18 cellular contexts compared by ENCODE assay signal in the genomic region with DNA sequence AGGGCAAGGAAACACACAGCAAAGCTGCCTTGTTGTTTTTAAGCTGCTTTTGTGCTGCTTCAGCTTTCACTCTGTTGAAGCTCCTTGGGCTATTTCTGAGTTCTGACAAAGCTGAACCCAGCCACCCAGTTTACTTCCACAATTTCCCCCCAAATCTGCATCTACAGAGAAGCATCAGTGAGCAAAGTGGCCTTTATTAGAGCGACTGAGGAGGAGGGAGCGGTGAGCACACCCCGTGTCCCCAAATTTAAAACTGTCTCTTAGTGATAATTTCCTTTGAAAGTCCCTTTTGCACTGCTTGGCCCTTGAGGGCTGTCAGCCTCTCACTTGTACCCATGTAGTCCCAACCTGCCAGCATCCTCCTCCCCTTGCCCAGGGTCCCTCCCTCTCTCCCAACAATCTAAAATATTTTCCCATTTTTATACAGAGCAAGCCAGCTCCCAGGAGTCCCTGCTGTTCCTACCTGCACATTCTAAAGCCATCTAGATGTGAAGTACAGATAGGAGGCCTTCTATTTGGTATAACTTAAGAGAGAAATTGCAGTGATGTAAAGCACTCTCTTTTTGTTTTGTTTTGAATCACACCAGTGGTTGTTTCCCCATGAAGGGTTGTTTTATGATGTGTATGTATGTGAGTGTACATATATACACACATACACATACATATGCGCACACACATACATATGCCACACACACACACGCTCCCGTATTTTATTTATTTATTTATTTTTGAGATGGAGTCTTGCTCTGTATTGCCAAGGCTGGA.
DNase-seq lines count a peak whose midpoint lies in the region; ATAC-seq lines count a peak whose summit lies in the region.
"Had no signal": no experiment of that assay in that cellular context is flagged by ENCODE, and none has a peak within 500 bp of the region (broad histone marks: within the 10 kb centered on the region; RNA-seq: fewer than 3 reads in every experiment).

No MANE protein-coding gene starts in this region.

- no peaks in the 10 kb centered on the region for H3K36me3 Mint-ChIP-seq in activated naive CD8-positive, alpha-beta T cell treated with anti-CD3 and anti-CD28 coated beads, Interleukin-2, amount 50 U/mL, for 24 hours (ENCODE audit: low read depth)
- H3K36me3 Mint-ChIP-seq in activated naive CD8-positive, alpha-beta T cell treated with anti-CD3 and anti-CD28 coated beads for 36 hours: no peaks in the 10 kb centered on the region
- peaks cover 3% of the 10 kb centered on the region for H3K36me3 Mint-ChIP-seq in IgD-negative memory B cell
- H3K36me3 Mint-ChIP-seq in naive B cell: no peaks in the 10 kb centered on the region

- H3K4me1 Mint-ChIP-seq in activated naive CD8-positive, alpha-beta T cell treated with anti-CD3 and anti-CD28 coated beads, Interleukin-2, amount 50 U/mL, for 24 hours: peaks cover 56% of the 10 kb centered on the region
- peaks cover 41% of the 10 kb centered on the region for H3K4me1 Mint-ChIP-seq in activated naive CD8-positive, alpha-beta T cell treated with anti-CD3 and anti-CD28 coated beads for 36 hours
- H3K4me1 Mint-ChIP-seq in IgD-negative memory B cell (peaks cover 43 to 47% (median 45%) of the 10 kb centered on the region in 3 donors), naive B cell (peaks cover 55 to 61% (median 60%) of the 10 kb centered on the region in 3 donors)
- H3K4me1 Mint-ChIP-seq: H9 had no signal

- no peaks in the 10 kb centered on the region for H3K27me3 Mint-ChIP-seq in activated naive CD8-positive, alpha-beta T cell treated with anti-CD3 and anti-CD28 coated beads, Interleukin-2, amount 50 U/mL, for 24 hours
- no peaks in the 10 kb centered on the region for H3K27me3 Mint-ChIP-seq in activated naive CD8-positive, alpha-beta T cell treated with anti-CD3 and anti-CD28 coated beads for 36 hours
- no peaks in the 10 kb centered on the region for H3K27me3 Mint-ChIP-seq in IgD-negative memory B cell
- H3K27me3 Mint-ChIP-seq in naive B cell: no peaks in the 10 kb centered on the region

- no peak for DNase-seq in activated naive CD8-positive, alpha-beta T cell treated with anti-CD3 and anti-CD28 coated beads, Interleukin-2, amount 50 U/mL, for 24 hours
- no peak for DNase-seq in activated naive CD8-positive, alpha-beta T cell treated with anti-CD3 and anti-CD28 coated beads for 36 hours
- DNase-seq in naive B cell: peak; percentile 33
- no peak for DNase-seq in A172 (ENCODE audit: low spot score)
- no peak for DNase-seq in NCI-H748 treated with DMSO at 0.1 percent for 48 hours (lab: John Stamatoyannopoulos, UW)
- DNase-seq: C1 segment of cervical spinal cord, DMS79 treated with DMSO at 0.1 percent for 48 hours, H9, MM.1S, NCI-H1092 treated with DMSO at 0.1 percent for 48 hours, NCI-H2081, NCI-H2171 treated with DMSO at 0.1 percent for 48 hours, NCI-H446 treated with DMSO at 0.1 percent for 48 hours, NCI-H69 had no signal

- H3K9me3 Mint-ChIP-seq in activated naive CD8-positive, alpha-beta T cell treated with anti-CD3 and anti-CD28 coated beads, Interleukin-2, amount 50 U/mL, for 24 hours: no peaks in the 10 kb centered on the region
- no peaks in the 10 kb centered on the region for H3K9me3 Mint-ChIP-seq in activated naive CD8-positive, alpha-beta T cell treated with anti-CD3 and anti-CD28 coated beads for 36 hours
- H3K9me3 Mint-ChIP-seq in IgD-negative memory B cell (no peaks in the 10 kb centered on the region), naive B cell (peaks cover 0 to 5% (median 0%) of the 10 kb centered on the region in 7 donors)
- H3K9me3 Mint-ChIP-seq: H9 had no signal

- ATAC-seq in activated naive CD8-positive, alpha-beta T cell treated with anti-CD3 and anti-CD28 coated beads, Interleukin-2, amount 50 U/mL, for 24 hours: no peak
- ATAC-seq in naive B cell (ENCODE audit: low read depth in 2 of 2) (peak; percentile 32 to 56), HG02870 (IDR thresholded peaks at IDR 0.05; ENCODE audit: unreplicated experiment) (no peak)
- ATAC-seq: A549, Panc1 had no signal

- peak overlapping the region; percentile 1 for H3K27ac Mint-ChIP-seq in activated naive CD8-positive, alpha-beta T cell treated with anti-CD3 and anti-CD28 coated beads, Interleukin-2, amount 50 U/mL, for 24 hours
- no peak overlapping the region for H3K27ac Mint-ChIP-seq in activated naive CD8-positive, alpha-beta T cell treated with anti-CD3 and anti-CD28 coated beads for 36 hours
- H3K27ac Mint-ChIP-seq in IgD-negative memory B cell (peak overlapping the region; percentile 3 to 61 (median 23)), naive B cell (peak overlapping the region in 5 of 6 donors; percentile 48 to 87 (median 69))

- no peak overlapping the region for H3K4me3 Mint-ChIP-seq in activated naive CD8-positive, alpha-beta T cell treated with anti-CD3 and anti-CD28 coated beads, Interleukin-2, amount 50 U/mL, for 24 hours
- no peak overlapping the region for H3K4me3 Mint-ChIP-seq in activated naive CD8-positive, alpha-beta T cell treated with anti-CD3 and anti-CD28 coated beads for 36 hours
- H3K4me3 Mint-ChIP-seq in IgD-negative memory B cell: peak overlapping the region in 3 of 4 donors; percentile 18 to 90 (median 59)
- H3K4me3 Mint-ChIP-seq in naive B cell: peak overlapping the region; percentile 12 to 90 (median 84)
- H3K4me3 Mint-ChIP-seq: H9 had no signal

Comparison
In these comparisons a context has a peak if more than half of its experiments do, and no peak if none do; other contexts are left out.
1. ATAC-seq: peak in naive B cell (2 of 2); none in activated naive CD8-positive, alpha-beta T cell treated with anti-CD3 and anti-CD28 coated beads, Interleukin-2, amount 50 U/mL, for 24 hours (single experiment) and HG02870 (single experiment).
2. H3K4me3 Mint-ChIP-seq: peak in IgD-negative memory B cell (3 of 4) and naive B cell (8 of 8); none in activated naive CD8-positive, alpha-beta T cell treated with anti-CD3 and anti-CD28 coated beads, Interleukin-2, amount 50 U/mL, for 24 hours (single experiment) and activated naive CD8-positive, alpha-beta T cell treated with anti-CD3 and anti-CD28 coated beads for 36 hours (single experiment).